ENCODE assay signal across 8 cellular contexts in the genomic region with DNA sequence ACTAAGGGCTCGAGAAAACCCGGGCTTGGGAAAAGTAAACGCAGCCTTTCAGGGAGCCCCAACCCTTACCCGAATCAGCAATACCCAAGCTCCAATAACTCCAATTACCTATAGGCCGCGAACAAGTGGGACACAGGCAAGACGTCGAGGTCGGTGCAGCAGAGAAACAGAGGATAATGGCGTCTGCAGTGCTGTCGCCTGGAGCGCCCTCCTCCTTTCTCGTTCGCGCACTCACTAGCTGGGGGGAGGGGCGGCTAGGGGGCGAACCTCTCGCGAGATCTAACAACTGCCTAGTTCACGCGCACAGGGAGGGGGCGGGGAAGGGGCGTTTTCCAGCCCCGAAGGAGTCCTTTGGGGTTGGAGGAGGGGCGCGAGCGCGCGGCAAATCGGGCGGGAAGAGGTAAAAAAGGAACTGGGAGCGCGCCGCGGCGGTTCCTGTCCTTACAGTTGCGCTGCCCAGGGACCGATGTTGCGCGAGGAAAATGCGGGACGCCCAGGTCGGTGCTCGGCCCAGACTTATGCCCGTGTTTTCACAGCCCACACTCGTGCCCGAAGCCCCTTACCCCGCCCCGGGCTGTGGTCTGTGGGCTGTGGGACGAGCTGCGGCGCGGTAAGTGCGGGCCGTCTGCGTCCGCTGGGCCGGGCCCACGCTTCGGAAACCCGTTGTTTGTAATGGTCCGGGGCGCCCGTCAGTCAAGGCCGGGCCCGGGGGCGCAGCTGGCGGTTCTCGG. TPM values are rescaled to one million over a fixed set of nuclear protein-coding genes. Genes with fewer than 3 reads are reported as not detected.
DNase-seq lines count a peak whose midpoint lies in the region; TF ChIP-seq lines count a peak whose summit lies in the region.

A gene (plus strand): TSS at position 411 of the 731 bp plus-strand sequence. CDS start 20,182 bp downstream, outside the sequence.

- H3K4me3 Mint-ChIP-seq in activated naive CD4-positive, alpha-beta T cell treated with anti-CD3 and anti-CD28 coated beads, Interleukin-2, amount 10 ng/mL, durations not matched to agents 7 days and 5 days = peak within 1 kb of the TSS; percentile 98

- peak within 1 kb of the TSS; percentile 77 for H3K4me3 ChIP-seq in HFF-Myc (replicated peaks; ENCODE audit: low read depth, low read length)

- peaks cover 45% of the 10 kb centered on the region for H3K4me1 Mint-ChIP-seq in activated naive CD4-positive, alpha-beta T cell treated with anti-CD3 and anti-CD28 coated beads, Interleukin-2, amount 10 ng/mL, durations not matched to agents 7 days and 5 days

- no peak for TF ChIP-seq CTCF in HFF-Myc (IDR thresholded peaks at IDR 0.05; ENCODE audit: low read depth, low read length, missing control alignments)

- peak within 1 kb of the TSS; percentile 99 for H3K27ac Mint-ChIP-seq in activated naive CD4-positive, alpha-beta T cell treated with anti-CD3 and anti-CD28 coated beads, Interleukin-2, amount 10 ng/mL, durations not matched to agents 7 days and 5 days

- H3K27me3 Mint-ChIP-seq in activated naive CD4-positive, alpha-beta T cell treated with anti-CD3 and anti-CD28 coated beads, Interleukin-2, amount 10 ng/mL, durations not matched to agents 7 days and 5 days = peaks cover 4% of the 10 kb centered on the region

- peaks cover 46% of the 10 kb centered on the region for H3K36me3 Mint-ChIP-seq in activated naive CD4-positive, alpha-beta T cell treated with anti-CD3 and anti-CD28 coated beads, Interleukin-2, amount 10 ng/mL, durations not matched to agents 7 days and 5 days

- peak; percentile 96 for DNase-seq in GM04504 (ENCODE audit: low read depth)
- peak; percentile 93 for DNase-seq in HFF-Myc (ENCODE audit: extremely low read depth, low read depth)
- peak; percentile 98 for DNase-seq in NAMALWA (ENCODE audit: low spot score)
- DNase-seq in SK-N-DZ (ENCODE audit: low spot score) = peak; percentile 95
- DNase-seq in activated naive CD4-positive, alpha-beta T cell treated with anti-CD3 and anti-CD28 coated beads, Interleukin-2, amount 10 ng/mL, durations not matched to agents 7 days and 5 days = peak; percentile 99
- peak; percentile 94 for DNase-seq in germinal center (ENCODE audit: low spot score)
- DNase-seq in nucleus accumbens (lab: John Stamatoyannopoulos, UW) = peak; percentile 69 to 100 (median 98)

- no peaks in the 10 kb centered on the region for H3K9me3 Mint-ChIP-seq in activated naive CD4-positive, alpha-beta T cell treated with anti-CD3 and anti-CD28 coated beads, Interleukin-2, amount 10 ng/mL, durations not matched to agents 7 days and 5 days

- CTCF ChIA-PET in activated naive CD4-positive, alpha-beta T cell treated with anti-CD3 and anti-CD28 coated beads, Interleukin-2, amount 10 ng/mL, durations not matched to agents 7 days and 5 days (lab: Charles Lee) = interaction anchor here (0.7 to 1.8 kb wide), 4 partner anchors 59 to 314 kb away, joined by 3 to 7 read pairs (median 4); a partner anchor contains a TSS

- H3K27ac ChIP-seq in temporal lobe (ENCODE audit: low read depth, low read length) = peak within 1 kb of the TSS; percentile 98

RNA-seq across cellular contexts. Expression of the gene that starts here (rescaled TPM):
- 6.7 and 8.1 TPM in 2 replicates for polyA plus RNA-seq in SK-N-DZ (2014; cell fraction: cytosol; rRNA removed)
- polyA plus RNA-seq in SK-N-DZ (2014; cell fraction: nucleus; rRNA removed) = 7.0 and 15.6 TPM in 2 replicates
- total RNA-seq in temporal lobe = 17.2 TPM

Comparison
In these comparisons a context has a peak if more than half of its experiments do, and no peak if none do; other contexts are left out.
1. Peak in every context shown above with its lines: DNase-seq, H3K4me3 ChIP-seq and H3K27ac ChIP-seq.